ENCODE assay signal across 9 cellular contexts in genomic region chr5:102959055-102959454, GRCh38.
DNase-seq lines count a peak whose midpoint lies in the region; ATAC-seq and TF ChIP-seq lines count a peak whose summit lies in the region.
"Had no signal": no experiment of that assay in that cellular context is flagged by ENCODE, and none has a peak within 500 bp of the region (broad histone marks: within the 10 kb centered on the region; RNA-seq: fewer than 3 reads in every experiment).

No MANE protein-coding gene starts in this region.

- no peak overlapping the region for H3K23ac ChIP-seq in IMR-90 (ENCODE audit: low read depth, low read length)

- H3K27me3 ChIP-seq in IMR-90 (ENCODE audit: control insufficient read depth, insufficient read depth, low read length) = no peaks in the 10 kb centered on the region
- H3K27me3 ChIP-seq in psoas muscle (ENCODE audit: insufficient read depth in 3 of 3, low read length in 2 of 3) = no peaks in the 10 kb centered on the region
- no peaks in the 10 kb centered on the region for H3K27me3 ChIP-seq in Karpas-422 (ENCODE audit: low read length)

- H4K8ac ChIP-seq in IMR-90 (ENCODE audit: low read depth in 2 of 2, low read length in 2 of 2) = no peak overlapping the region

- TF ChIP-seq RAD21 in IMR-90 (IDR thresholded peaks at IDR 0.05; ENCODE audit: low read length) = no peak

- no peak overlapping the region for H2BK15ac ChIP-seq in IMR-90 (ENCODE audit: low read depth, low read length)

- dilution Hi-C loops in IMR-90 (cut with HindIII; ENCODE audit: low sequenced_read_pairs, unreplicated experiment) = no loop called here

- peaks cover 0 to 8% (median 5%) of the 10 kb centered on the region in 3 donors for H3K36me3 Mint-ChIP-seq in naive thymus-derived CD8-positive, alpha-beta T cell

- H3K79me1 ChIP-seq in IMR-90 (ENCODE audit: low read depth in 1 of 2, low read length in 2 of 2) = peaks cover 0 to 9% of the 10 kb centered on the region in 2 experiments; a peak in 2 of 4 replicates

- CTCF ChIA-PET in IMR-90 (lab: Yijun Ruan, JAX) = no interaction called here

- TF ChIP-seq POLR2A in IMR-90 (IDR thresholded peaks at IDR 0.05; ENCODE audit: low read depth, low read length) = peak; percentile 66

- H3K14ac ChIP-seq in IMR-90 (replicated peaks; ENCODE audit: low read depth, low read length) = no peak overlapping the region

- no peaks in the 10 kb centered on the region for H3K79me2 ChIP-seq in Karpas-422 (ENCODE audit: low read length)

- H3K9me3 ChIP-seq in IMR-90 (ENCODE audit: control insufficient read depth, insufficient read depth, low read length) (no peaks in the 10 kb centered on the region), psoas muscle (no peaks in the 10 kb centered on the region), Karpas-422 (ENCODE audit: low read length) (no peaks in the 10 kb centered on the region)

- H2AFZ ChIP-seq in IMR-90 (replicated peaks; ENCODE audit: low read length, poor library complexity) (no peak overlapping the region), Karpas-422 (ENCODE audit: low read length) (no peak overlapping the region)

- peak overlapping the region; percentile 85 for H2BK5ac ChIP-seq in IMR-90 (ENCODE audit: low read depth, low read length, poor library complexity, severe bottlenecking)

- H3K4me1 ChIP-seq in IMR-90 (ENCODE audit: control insufficient read depth, insufficient read depth, low read length) (peaks cover 4% of the 10 kb centered on the region; the same call in 1 of the 2 replicates), psoas muscle (peaks cover 22% of the 10 kb centered on the region), Karpas-422 (ENCODE audit: low read length) (no peaks in the 10 kb centered on the region)

- H4K20me1 ChIP-seq in IMR-90 (ENCODE audit: insufficient read depth, low read length) = no peaks in the 10 kb centered on the region
- no peaks in the 10 kb centered on the region for H4K20me1 ChIP-seq in Karpas-422 (ENCODE audit: insufficient read depth, low read depth, low read length)

- H2BK120ac ChIP-seq in IMR-90 (ENCODE audit: low read depth, low read length) = peak overlapping the region; percentile 59; the same call in 1 of the 2 replicates

- no peak overlapping the region for H3K9ac ChIP-seq in IMR-90 (ENCODE audit: low read depth, low read length)
- H3K9ac ChIP-seq in Karpas-422 (ENCODE audit: low read length) = no peak overlapping the region

- no peak overlapping the region for H3K18ac ChIP-seq in IMR-90 (ENCODE audit: low read depth, low read length)

- no peak overlapping the region for H3K4me3 Mint-ChIP-seq in naive thymus-derived CD8-positive, alpha-beta T cell

- BruUV-seq in IMR-90 (replicated peaks; lab: Mats Ljungman, UMichigan) = no TSS peak

- H2BK20ac ChIP-seq in IMR-90 (ENCODE audit: low read depth, low read length) = no peak overlapping the region

- peak overlapping the region; percentile 85; the same call in 1 of the 2 replicates for H3K4me2 ChIP-seq in IMR-90 (ENCODE audit: low read depth, low read length)
- H3K4me2 ChIP-seq in Karpas-422 (ENCODE audit: low read depth, low read length, poor library complexity, severe bottlenecking) = no peak overlapping the region

- no peaks in the 10 kb centered on the region for H3K4me1 Mint-ChIP-seq in naive thymus-derived CD8-positive, alpha-beta T cell

- no peak overlapping the region for H2AK5ac ChIP-seq in IMR-90 (ENCODE audit: low read depth, low read length)

- H3K27ac Mint-ChIP-seq in naive thymus-derived CD8-positive, alpha-beta T cell = no peak overlapping the region

- H3K27me3 Mint-ChIP-seq in naive thymus-derived CD8-positive, alpha-beta T cell = no peaks in the 10 kb centered on the region

- no peaks in the 10 kb centered on the region for H3K9me2 ChIP-seq in Karpas-422 (replicated peaks; ENCODE audit: insufficient read depth, low read length)

- TF ChIP-seq CTCF in IMR-90 (conservative IDR thresholded peaks at IDR 0.05; ENCODE audit: low read depth, low read length) = no peak
- TF ChIP-seq CTCF in psoas muscle (IDR thresholded peaks at IDR 0.05) = no peak

- intact Hi-C loops in IMR-90 (cut with micrococcal nuclease) = loop anchor here (5.0 kb wide), 1 partner anchor 47 kb away; no protein-coding TSS in a partner anchor
- intact Hi-C loops in psoas muscle (cut with DNase I) = no loop called here

- no peak overlapping the region for H3K56ac ChIP-seq in IMR-90 (ENCODE audit: extremely low read depth, insufficient read depth, low read length)

- in situ Hi-C loops in IMR-90 (cut with MboI; ENCODE audit: low sequenced_read_pairs) = no loop called here

- peak; percentile 69 for ATAC-seq in GM19043 (IDR thresholded peaks at IDR 0.05; ENCODE audit: low read depth, unreplicated experiment)
- peak; percentile 96 for ATAC-seq in IMR-90 (ENCODE audit: low read depth)
- ATAC-seq in psoas muscle = peak; percentile 79 to 92 (median 88)
- ATAC-seq in naive thymus-derived CD8-positive, alpha-beta T cell = no peak
- no peak for ATAC-seq in HG02970 (IDR thresholded peaks at IDR 0.05; ENCODE audit: low FRiP score, unreplicated experiment)

- no peak overlapping the region for H4K91ac ChIP-seq in IMR-90 (ENCODE audit: insufficient read depth, low read depth, low read length)

- no peak overlapping the region for H3K4ac ChIP-seq in IMR-90 (ENCODE audit: low read depth, low read length)

- no peaks in the 10 kb centered on the region for H3K9me1 ChIP-seq in IMR-90 (ENCODE audit: insufficient read depth, low read length)

- POLR2A ChIA-PET in IMR-90 (lab: Charles Lee; ENCODE audit: unreplicated experiment) = no interaction called here
- POLR2A ChIA-PET in naive thymus-derived CD8-positive, alpha-beta T cell (lab: Charles Lee) = no interaction called here

- H3K4me3 ChIP-seq in IMR-90 (ENCODE audit: insufficient read depth, low read depth, low read length) = no peak overlapping the region
- H3K4me3 ChIP-seq in psoas muscle = no peak overlapping the region
- H3K4me3 ChIP-seq in Karpas-422 (ENCODE audit: low read length) = no peak overlapping the region

- no peaks in the 10 kb centered on the region for H3K9me3 Mint-ChIP-seq in naive thymus-derived CD8-positive, alpha-beta T cell

- WGBS in IMR-90 (ENCODE audit: extremely low coverage in 2 of 2, insufficient read length in 1 of 2), 2 experiments = no CpG with 5 or more reads among the region's 1 CpG
- 22 to 28% (median 25%) methylated on average over 1 of the region's 1 CpG for WGBS in psoas muscle, 3 donors

- H2AK9ac ChIP-seq in IMR-90 (replicated peaks; ENCODE audit: low read depth, low read length, poor library complexity) = no peak overlapping the region

- H3K36me3 ChIP-seq in IMR-90 (ENCODE audit: control insufficient read depth, insufficient read depth, low read length) (peaks cover 4% of the 10 kb centered on the region), psoas muscle (ENCODE audit: insufficient read depth in 1 of 2, low read depth in 1 of 2) (peaks cover 0 to 48% of the 10 kb centered on the region in 2 donors), Karpas-422 (ENCODE audit: insufficient read depth, low read length) (no peaks in the 10 kb centered on the region)

- DNase-seq in IMR-90 = peak; percentile 95
- peak; percentile 91 for DNase-seq in dedifferentiated amniotic fluid mesenchymal stem cell (ENCODE audit: extremely low spot score)
- DNase-seq in psoas muscle = no peak
- no peak for DNase-seq in Karpas-422
- DNase-seq in naive thymus-derived CD8-positive, alpha-beta T cell = no peak
- no peak for DNase-seq in activated CD4-positive, alpha-beta T cell treated with anti-CD3 and anti-CD28 coated beads, Interleukin-2, amount 50 U/mL, for 4 hours
- DNase-seq: NCI-H1436 had no signal

- H3K27ac ChIP-seq in IMR-90 (ENCODE audit: insufficient read depth, low read length) (no peak overlapping the region), psoas muscle (peak overlapping the region; percentile 80), Karpas-422 (ENCODE audit: low read length) (no peak overlapping the region)

- no peak overlapping the region for H4K5ac ChIP-seq in IMR-90 (ENCODE audit: low read depth, low read length)

TF ChIP-seq in IMR-90, 13 proteins besides CTCF, POLR2A, EP300 and RAD21:
- TF ChIP-seq CHD1 (IDR thresholded peaks at IDR 0.05; ENCODE audit: low read depth, low read length) = no peak
- TF ChIP-seq FOS (IDR thresholded peaks at IDR 0.05; ENCODE audit: low read depth, low read length) = peak; percentile 63
- TF ChIP-seq MAFK (IDR thresholded peaks at IDR 0.05; ENCODE audit: low read depth, low read length) = peak; percentile 70
- peak; percentile 15; the same call in 1 of the 2 replicates for TF ChIP-seq CEBPB (IDR thresholded peaks at IDR 0.05; ENCODE audit: low read depth, low read length)
- peak; percentile 13; the same call in 1 of the 2 replicates for TF ChIP-seq USF2 (IDR thresholded peaks at IDR 0.05; ENCODE audit: low read depth, low read length)
TF ChIP-seq in IMR-90: peak in this region for 4.

Comparison
In these comparisons a context has a peak if more than half of its experiments do, and no peak if none do; other contexts are left out.
1. ATAC-seq: peak in GM19043 (single experiment), IMR-90 (single experiment) and psoas muscle (4 of 4); none in naive thymus-derived CD8-positive, alpha-beta T cell (0 of 2) and HG02970 (single experiment).
2. DNase-seq: peak in IMR-90 (single experiment) and dedifferentiated amniotic fluid mesenchymal stem cell (single experiment); none in psoas muscle (0 of 2), Karpas-422 (single experiment), naive thymus-derived CD8-positive, alpha-beta T cell (0 of 10) and activated CD4-positive, alpha-beta T cell treated with anti-CD3 and anti-CD28 coated beads, Interleukin-2, amount 50 U/mL, for 4 hours (0 of 2).